In genomic region chr6:89954721-89955148, GRCh38 we compare ENCODE assay signal across 13 cellular contexts.
DNase-seq lines count a peak whose midpoint lies in the region; ATAC-seq and TF ChIP-seq lines count a peak whose summit lies in the region.
"Had no signal": no experiment of that assay in that cellular context is flagged by ENCODE, and none has a peak within 500 bp of the region (broad histone marks: within the 10 kb centered on the region; RNA-seq: fewer than 3 reads in every experiment).

No MANE protein-coding gene starts in this region.

- peaks cover 21% of the 10 kb centered on the region for H3K36me3 ChIP-seq in CD8-positive, alpha-beta T cell (ENCODE audit: insufficient read depth, low read length)
- H3K36me3 ChIP-seq in IMR-90 (ENCODE audit: control insufficient read depth, insufficient read depth, low read length) (no peaks in the 10 kb centered on the region), esophagus muscularis mucosa (peaks cover 9 to 18% (median 15%) of the 10 kb centered on the region in 4 donors)

- TF ChIP-seq EP300 in esophagus muscularis mucosa (IDR thresholded peaks at IDR 0.05) = no peak

- H4K8ac ChIP-seq in IMR-90 (ENCODE audit: low read depth in 2 of 2, low read length in 2 of 2) = no peak overlapping the region

- peak overlapping the region; percentile 25; the same call in 1 of the 2 replicates for H2BK120ac ChIP-seq in IMR-90 (ENCODE audit: low read depth, low read length)

- no peak overlapping the region for H3K9ac ChIP-seq in IMR-90 (ENCODE audit: low read depth, low read length)

- TF ChIP-seq POLR2A in IMR-90 (IDR thresholded peaks at IDR 0.05; ENCODE audit: low read depth, low read length) (no peak), esophagus muscularis mucosa (IDR thresholded peaks at IDR 0.05; ENCODE audit: low read depth) (no peak)

- no peak overlapping the region for H3K4me3 ChIP-seq in CD8-positive, alpha-beta T cell (ENCODE audit: low read depth, low read length)
- no peak overlapping the region for H3K4me3 ChIP-seq in IMR-90 (ENCODE audit: insufficient read depth, low read depth, low read length)
- no peak overlapping the region for H3K4me3 ChIP-seq in esophagus muscularis mucosa

- no peak overlapping the region for H2AK5ac ChIP-seq in IMR-90 (ENCODE audit: low read depth, low read length)

- no peak overlapping the region for H4K91ac ChIP-seq in IMR-90 (ENCODE audit: insufficient read depth, low read depth, low read length)

- no peak overlapping the region for H3K4me2 ChIP-seq in IMR-90 (ENCODE audit: low read depth, low read length)

- peaks cover 51% of the 10 kb centered on the region for H3K36me3 Mint-ChIP-seq in CD8-positive, alpha-beta T cell
- H3K36me3 Mint-ChIP-seq in activated T-helper 1 cell treated with anti-CD3 and anti-CD28 coated beads, Interleukin-12 subunit alpha, Interleukin-12 subunit beta, Interleukin-2, Interleukin-4 antibody, amounts not matched to agents 30 ng/mL and 10 ng/mL and 1 ng/mL, durations not matched to agents 14 hours and 24 hours and 36 hours (ENCODE audit: low read depth) = peaks cover 57% of the 10 kb centered on the region
- H3K36me3 Mint-ChIP-seq: CD14-positive monocyte had no signal

- H3K18ac ChIP-seq in IMR-90 (ENCODE audit: low read depth, low read length) = no peak overlapping the region

- no peaks in the 10 kb centered on the region for H3K9me3 Mint-ChIP-seq in CD8-positive, alpha-beta T cell
- H3K9me3 Mint-ChIP-seq in activated T-helper 1 cell treated with anti-CD3 and anti-CD28 coated beads, Interleukin-12 subunit alpha, Interleukin-12 subunit beta, Interleukin-2, Interleukin-4 antibody, amounts not matched to agents 30 ng/mL and 10 ng/mL and 1 ng/mL, durations not matched to agents 14 hours and 24 hours and 36 hours = no peaks in the 10 kb centered on the region
- H3K9me3 Mint-ChIP-seq: CD14-positive monocyte; stimulated activated memory B cell treated with anti-CD40 and anti-IgM and Interleukin-4, amounts not matched to agents 10 μg/mL and 1 μg/mL and 100 μg/mL, for 72 hours had no signal

- peaks cover 79% of the 10 kb centered on the region for H3K4me1 Mint-ChIP-seq in CD8-positive, alpha-beta T cell (ENCODE audit: low read depth)
- H3K4me1 Mint-ChIP-seq in activated T-helper 1 cell treated with anti-CD3 and anti-CD28 coated beads, Interleukin-12 subunit alpha, Interleukin-12 subunit beta, Interleukin-2, Interleukin-4 antibody, amounts not matched to agents 30 ng/mL and 10 ng/mL and 1 ng/mL, durations not matched to agents 14 hours and 24 hours and 36 hours (ENCODE audit: low read depth) = peaks cover 73% of the 10 kb centered on the region

- H3K56ac ChIP-seq in IMR-90 (ENCODE audit: extremely low read depth, insufficient read depth, low read length) = no peak overlapping the region

- H2AK9ac ChIP-seq in IMR-90 (replicated peaks; ENCODE audit: low read depth, low read length, poor library complexity) = no peak overlapping the region

- BruUV-seq in IMR-90 (replicated peaks; lab: Mats Ljungman, UMichigan) = no TSS peak

- no peak for ATAC-seq in CD8-positive, alpha-beta T cell
- ATAC-seq in IMR-90 (ENCODE audit: low read depth) (no peak), HG03108 (IDR thresholded peaks at IDR 0.05; ENCODE audit: unreplicated experiment) (no peak), HG02884 (IDR thresholded peaks at IDR 0.05; ENCODE audit: unreplicated experiment) (no peak)
- ATAC-seq: sciatic nerve; stimulated activated memory B cell treated with anti-CD40 and anti-IgM and Interleukin-4, amounts not matched to agents 10 μg/mL and 1 μg/mL and 100 μg/mL, for 72 hours had no signal

- WGBS in IMR-90 (ENCODE audit: extremely low coverage in 2 of 2, insufficient read length in 1 of 2), 2 experiments = no CpG with 5 or more reads among the region's 1 CpG
- WGBS in esophagus muscularis mucosa = 90% methylated on average over 1 of the region's 1 CpG

- H3K14ac ChIP-seq in IMR-90 (replicated peaks; ENCODE audit: low read depth, low read length) = no peak overlapping the region

- in situ Hi-C loops in IMR-90 (cut with MboI; ENCODE audit: low sequenced_read_pairs) = no loop called here

- peak overlapping the region; percentile 82 for H3K27ac Mint-ChIP-seq in CD8-positive, alpha-beta T cell
- peak overlapping the region; percentile 69 for H3K27ac Mint-ChIP-seq in activated T-helper 1 cell treated with anti-CD3 and anti-CD28 coated beads, Interleukin-12 subunit alpha, Interleukin-12 subunit beta, Interleukin-2, Interleukin-4 antibody, amounts not matched to agents 30 ng/mL and 10 ng/mL and 1 ng/mL, durations not matched to agents 14 hours and 24 hours and 36 hours
- H3K27ac Mint-ChIP-seq: stimulated activated memory B cell treated with anti-CD40 and anti-IgM and Interleukin-4, amounts not matched to agents 10 μg/mL and 1 μg/mL and 100 μg/mL, for 72 hours had no signal

- intact Hi-C loops in CD8-positive, alpha-beta T cell (cut with DNase I, micrococcal nuclease) = loop anchor here (5.0 to 10.0 kb wide), 2 partner anchors 130 to 443 kb away; no protein-coding TSS in a partner anchor
- intact Hi-C loops in IMR-90 (cut with micrococcal nuclease) (no loop called here), esophagus muscularis mucosa (cut with DNase I) (no loop called here)
- intact Hi-C loops in activated T-helper 1 cell treated with anti-CD3 and anti-CD28 coated beads, Interleukin-12 subunit alpha, Interleukin-12 subunit beta, Interleukin-2, Interleukin-4 antibody, amounts not matched to agents 30 ng/mL and 10 ng/mL and 1 ng/mL, durations not matched to agents 14 hours and 24 hours and 36 hours (cut with micrococcal nuclease) = loop anchor here (1.0 to 5.0 kb wide), 4 partner anchors 33 to 233 kb away; no protein-coding TSS in a partner anchor

- H2AFZ ChIP-seq in IMR-90 (replicated peaks; ENCODE audit: low read length, poor library complexity) = no peak overlapping the region

- POLR2A ChIA-PET in CD8-positive, alpha-beta T cell (lab: Charles Lee) = no interaction called here
- POLR2A ChIA-PET in IMR-90 (lab: Charles Lee; ENCODE audit: unreplicated experiment) = no interaction called here

- peak overlapping the region; percentile 64 for H3K4me3 Mint-ChIP-seq in CD8-positive, alpha-beta T cell
- peak overlapping the region; percentile 16 for H3K4me3 Mint-ChIP-seq in activated T-helper 1 cell treated with anti-CD3 and anti-CD28 coated beads, Interleukin-12 subunit alpha, Interleukin-12 subunit beta, Interleukin-2, Interleukin-4 antibody, amounts not matched to agents 30 ng/mL and 10 ng/mL and 1 ng/mL, durations not matched to agents 14 hours and 24 hours and 36 hours
- H3K4me3 Mint-ChIP-seq: CD14-positive monocyte; stimulated activated memory B cell treated with anti-CD40 and anti-IgM and Interleukin-4, amounts not matched to agents 10 μg/mL and 1 μg/mL and 100 μg/mL, for 72 hours had no signal

- no peaks in the 10 kb centered on the region for H3K79me1 ChIP-seq in IMR-90 (ENCODE audit: low read depth in 1 of 2, low read length in 2 of 2)

- no peaks in the 10 kb centered on the region for H3K9me3 ChIP-seq in CD8-positive, alpha-beta T cell (ENCODE audit: low read length)
- H3K9me3 ChIP-seq in IMR-90 (ENCODE audit: control insufficient read depth, insufficient read depth, low read length) (no peaks in the 10 kb centered on the region), esophagus muscularis mucosa (no peaks in the 10 kb centered on the region)

- H3K9me1 ChIP-seq in IMR-90 (ENCODE audit: insufficient read depth, low read length) = no peaks in the 10 kb centered on the region; the same call in 1 of the 2 replicates

- CTCF ChIA-PET in CD8-positive, alpha-beta T cell (lab: Charles Lee) = interaction anchor here (0.9 to 3.6 kb wide), 5 partner anchors 11 to 524 kb away, joined by 3 to 28 read pairs (median 7); no protein-coding TSS in a partner anchor
- CTCF ChIA-PET in IMR-90 (lab: Yijun Ruan, JAX) = interaction anchor here (1.0 kb wide), 1 partner anchor 525 kb away, joined by 4 read pairs; no protein-coding TSS in a partner anchor

- no peak overlapping the region for H2BK5ac ChIP-seq in IMR-90 (ENCODE audit: low read depth, low read length, poor library complexity, severe bottlenecking)

- H3K4ac ChIP-seq in IMR-90 (ENCODE audit: low read depth, low read length) = 0 out of 2 replicates have a peak overlapping the region, but pooled peaks have one; percentile 21

- H3K4me1 ChIP-seq in CD8-positive, alpha-beta T cell (ENCODE audit: insufficient read depth, low read length) = peaks cover 62% of the 10 kb centered on the region
- H3K4me1 ChIP-seq in IMR-90 (ENCODE audit: control insufficient read depth, insufficient read depth, low read length) (peaks cover 1% of the 10 kb centered on the region; the same call in 1 of the 2 replicates), esophagus muscularis mucosa (no peaks in the 10 kb centered on the region)

- no peak overlapping the region; the same call in 2 of the 3 replicates for H2BK15ac ChIP-seq in IMR-90 (ENCODE audit: low read depth, low read length)

- no peaks in the 10 kb centered on the region for H4K20me1 ChIP-seq in IMR-90 (ENCODE audit: insufficient read depth, low read length)

- no peak for TF ChIP-seq RAD21 in IMR-90 (IDR thresholded peaks at IDR 0.05; ENCODE audit: low read length)

- TF ChIP-seq CTCF in CD8-positive, alpha-beta T cell (IDR thresholded peaks at IDR 0.05) = no peak
- TF ChIP-seq CTCF in IMR-90 (conservative IDR thresholded peaks at IDR 0.05; ENCODE audit: low read depth, low read length) = no peak
- TF ChIP-seq CTCF in esophagus muscularis mucosa (IDR thresholded peaks at IDR 0.05) = no peak

- no peaks in the 10 kb centered on the region for H3K27me3 Mint-ChIP-seq in CD8-positive, alpha-beta T cell (ENCODE audit: low read depth)
- H3K27me3 Mint-ChIP-seq in activated T-helper 1 cell treated with anti-CD3 and anti-CD28 coated beads, Interleukin-12 subunit alpha, Interleukin-12 subunit beta, Interleukin-2, Interleukin-4 antibody, amounts not matched to agents 30 ng/mL and 10 ng/mL and 1 ng/mL, durations not matched to agents 14 hours and 24 hours and 36 hours (ENCODE audit: insufficient read depth) = no peaks in the 10 kb centered on the region
- H3K27me3 Mint-ChIP-seq: stimulated activated memory B cell treated with anti-CD40 and anti-IgM and Interleukin-4, amounts not matched to agents 10 μg/mL and 1 μg/mL and 100 μg/mL, for 72 hours had no signal

- peak overlapping the region; percentile 48; the same call in 1 of the 2 replicates for H3K23ac ChIP-seq in IMR-90 (ENCODE audit: low read depth, low read length)

- no peaks in the 10 kb centered on the region for H3K27me3 ChIP-seq in CD8-positive, alpha-beta T cell (ENCODE audit: insufficient read depth, low read length)
- H3K27me3 ChIP-seq in IMR-90 (ENCODE audit: control insufficient read depth, insufficient read depth, low read length) (0 out of 2 replicates have a peak, but pooled peaks cover under 1% of the 10 kb centered on the region), esophagus muscularis mucosa (no peaks in the 10 kb centered on the region)

- dilution Hi-C loops in IMR-90 (cut with HindIII; ENCODE audit: low sequenced_read_pairs, unreplicated experiment) = no loop called here

- no peak overlapping the region for H4K5ac ChIP-seq in IMR-90 (ENCODE audit: low read depth, low read length)

- DNase-seq in CD8-positive, alpha-beta T cell = no peak
- DNase-seq in IMR-90 (peak; percentile 17), mesenteric fat pad (ENCODE audit: low spot score) (peak; percentile 22), esophagus muscularis mucosa (ENCODE audit: extremely low spot score) (no peak)
- no peak for DNase-seq in activated T-helper 1 cell treated with anti-CD3 and anti-CD28 coated beads, Interleukin-12 subunit alpha, Interleukin-12 subunit beta, Interleukin-2, Interleukin-4 antibody, amounts not matched to agents 30 ng/mL and 10 ng/mL and 1 ng/mL, durations not matched to agents 14 hours and 24 hours and 36 hours (ENCODE audit: low spot score)
- DNase-seq: activated CD4-positive, alpha-beta T cell treated with anti-CD3 and anti-CD28 coated beads for 48 hours; NCI-H1092 treated with DMSO at 0.1 percent for 48 hours; stimulated activated CD4-positive, alpha-beta T cell treated with anti-CD3 and anti-CD28 coated beads, Interleukin-4, amount 100 ng/mL, for 1 hour had no signal

- 0 out of 2 replicates have a peak overlapping the region, but pooled peaks have one; percentile 40 for H2BK20ac ChIP-seq in IMR-90 (ENCODE audit: low read depth, low read length)

- H3K27ac ChIP-seq in CD8-positive, alpha-beta T cell (ENCODE audit: low read depth, low read length) = no peak overlapping the region
- H3K27ac ChIP-seq in IMR-90 (ENCODE audit: insufficient read depth, low read length) = no peak overlapping the region
- H3K27ac ChIP-seq in esophagus muscularis mucosa (replicated peaks in 1 of 4) = no peak overlapping the region

Comparison
In these comparisons a context has a peak if more than half of its experiments do, and no peak if none do; other contexts are left out.
1. DNase-seq: peak in IMR-90 (single experiment) and mesenteric fat pad (single experiment); none in CD8-positive, alpha-beta T cell (0 of 7), activated T-helper 1 cell treated with anti-CD3 and anti-CD28 coated beads, Interleukin-12 subunit alpha, Interleukin-12 subunit beta, Interleukin-2, Interleukin-4 antibody, amounts not matched to agents 30 ng/mL and 10 ng/mL and 1 ng/mL, durations not matched to agents 14 hours and 24 hours and 36 hours (single experiment) and esophagus muscularis mucosa (single experiment).
2. intact Hi-C loops: an anchor here in CD8-positive, alpha-beta T cell (5.0 to 10.0 kb wide) and activated T-helper 1 cell treated with anti-CD3 and anti-CD28 coated beads, Interleukin-12 subunit alpha, Interleukin-12 subunit beta, Interleukin-2, Interleukin-4 antibody, amounts not matched to agents 30 ng/mL and 10 ng/mL and 1 ng/mL, durations not matched to agents 14 hours and 24 hours and 36 hours (1.0 to 5.0 kb wide); none called in IMR-90 and esophagus muscularis mucosa.